ENCODE assay signal across 18 cellular contexts in genomic region chr12:76268267-76268666, GRCh38.
"Had no signal": no experiment of that assay in that cellular context is flagged by ENCODE, and none has a peak within 500 bp of the region (broad histone marks: within the 10 kb centered on the region; RNA-seq: fewer than 3 reads in every experiment).

No MANE protein-coding gene starts in this region.

- DNase-seq: activated CD4-positive, alpha-beta T cell treated with anti-CD3 and anti-CD28 coated beads, Interleukin-2, amount 50 U/mL, for 1 hour; activated CD4-positive, CD25-positive, alpha-beta regulatory T cell treated with anti-CD3 and anti-CD28 coated beads, Interleukin-2, amount 50 U/mL, for 72 hours; activated CD8-positive, alpha-beta memory T cell treated with anti-CD3 and anti-CD28 coated beads, Interleukin-2, amount 50 U/mL, for 4 hours; activated naive CD4-positive, alpha-beta T cell treated with anti-CD3 and anti-CD28 coated beads for 36 hours; activated T-cell treated with anti-CD3 and anti-CD28 coated beads, Interleukin-2, amount 50 U/mL, for 4 hours; anterior cingulate cortex; effector memory CD8-positive, alpha-beta T cell; esophagus squamous epithelium; head of caudate nucleus; kidney glomerular epithelial cell; left ventricle myocardium superior; naive B cell; retina; T-helper 2 cell had no signal

- H3K4me1 ChIP-seq: breast epithelium had no signal

- H3K36me3 ChIP-seq: breast epithelium, esophagus squamous epithelium, tibial nerve had no signal

- H3K27me3 ChIP-seq: breast epithelium, esophagus squamous epithelium, tibial nerve had no signal

- H3K9me3 ChIP-seq: breast epithelium, esophagus squamous epithelium, tibial nerve had no signal

- H3K27ac ChIP-seq: breast epithelium, esophagus squamous epithelium, skin epidermis, tibial nerve, VCaP had no signal

- H3K4me3 ChIP-seq: breast epithelium, esophagus squamous epithelium, skin epidermis, tibial nerve had no signal

- ATAC-seq: activated T-cell treated with anti-CD3 and anti-CD28 coated beads, Interleukin-2, amount 50 U/mL, for 4 hours; effector memory CD8-positive, alpha-beta T cell; left ventricle myocardium superior had no signal
